ENCODE assay signal across 26 cellular contexts in the genomic region with DNA sequence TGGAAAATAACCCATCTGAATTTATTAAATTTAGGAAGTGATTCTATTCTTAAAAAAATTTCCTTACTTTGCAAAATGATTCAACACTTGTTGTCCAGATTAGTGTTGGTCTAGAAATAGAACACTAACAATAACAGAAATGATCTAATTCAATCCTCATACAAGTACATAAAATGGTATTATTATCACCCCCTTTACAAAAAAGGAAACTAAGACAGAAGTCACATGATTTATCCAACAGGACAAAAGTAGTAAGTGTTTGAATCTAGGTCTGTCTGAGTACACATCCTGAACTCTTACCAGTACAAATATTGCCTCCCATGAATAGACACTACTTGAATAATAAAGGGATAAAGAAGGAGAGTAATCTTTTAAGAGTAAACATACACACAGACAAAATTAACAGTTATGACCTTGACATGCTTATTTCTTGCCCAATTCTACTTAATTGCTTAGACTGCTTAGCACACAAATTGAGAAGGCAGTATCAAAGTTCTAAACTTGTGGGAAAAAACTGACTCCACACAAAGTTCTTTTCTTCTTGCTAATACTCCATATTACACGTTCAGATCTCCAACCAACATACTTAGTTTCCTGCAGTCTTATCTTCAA.
"Had no signal": no experiment of that assay in that cellular context is flagged by ENCODE, and none has a peak within 500 bp of the region (broad histone marks: within the 10 kb centered on the region; RNA-seq: fewer than 3 reads in every experiment).

No MANE protein-coding gene starts in this region.

- H3K9me3 ChIP-seq: SJCRH30 had no signal

- H3K36me3 ChIP-seq: adrenal gland, breast epithelium, MG63, SJCRH30 had no signal

- H3K27ac ChIP-seq: breast epithelium, SJCRH30, VCaP had no signal

- ATAC-seq: activated T-helper 17 cell treated with anti-CD3 and anti-CD28 coated beads, Interleukin-2, amount 50 U/mL, for 72 hours had no signal

- H3K9ac ChIP-seq: SK-N-SH had no signal

- H3K27me3 Mint-ChIP-seq: activated CD4-positive, alpha-beta memory T cell treated with anti-CD3 and anti-CD28 coated beads, Interleukin-2, amount 10 ng/mL, durations not matched to agents 7 days and 5 days; activated naive CD4-positive, alpha-beta T cell treated with anti-CD3 and anti-CD28 coated beads, Interleukin-2, amount 10 ng/mL, durations not matched to agents 7 days and 5 days; activated naive CD8-positive, alpha-beta T cell treated with anti-CD3 and anti-CD28 coated beads, Interleukin-2, amount 10 ng/mL, durations not matched to agents 7 days and 5 days; activated T-helper 17 cell treated with anti-CD3 and anti-CD28 coated beads, Interleukin-2, amount 50 U/mL, for 72 hours had no signal

- H3K4me3 Mint-ChIP-seq: activated CD4-positive, alpha-beta memory T cell treated with anti-CD3 and anti-CD28 coated beads, Interleukin-2, amount 10 ng/mL, durations not matched to agents 7 days and 5 days; activated naive CD4-positive, alpha-beta T cell treated with anti-CD3 and anti-CD28 coated beads, Interleukin-2, amount 10 ng/mL, durations not matched to agents 7 days and 5 days; activated naive CD8-positive, alpha-beta T cell treated with anti-CD3 and anti-CD28 coated beads, Interleukin-2, amount 10 ng/mL, durations not matched to agents 7 days and 5 days; activated T-helper 17 cell treated with anti-CD3 and anti-CD28 coated beads, Interleukin-2, amount 50 U/mL, for 72 hours had no signal

- H3K27me3 ChIP-seq: adrenal gland, breast epithelium, MG63, SJCRH30 had no signal

- DNase-seq: activated CD4-positive, alpha-beta memory T cell treated with anti-CD3 and anti-CD28 coated beads, Interleukin-2, amount 10 ng/mL, durations not matched to agents 7 days and 5 days; activated CD4-positive, alpha-beta T cell treated with anti-CD3 and anti-CD28 coated beads, Interleukin-2, amount 50 U/mL, for 1 hour; activated CD4-positive, CD25-positive, alpha-beta regulatory T cell; activated gamma-delta T cell; activated naive CD4-positive, alpha-beta T cell treated with anti-CD3 and anti-CD28 coated beads, Interleukin-2, amount 10 ng/mL, durations not matched to agents 7 days and 5 days; activated naive CD8-positive, alpha-beta T cell treated with anti-CD3 and anti-CD28 coated beads, Interleukin-2, amount 10 ng/mL, durations not matched to agents 7 days and 5 days; activated T-cell treated with anti-CD3 and anti-CD28 coated beads for 4 hours; activated T-cell treated with anti-CD3 and anti-CD28 coated beads, Interleukin-2, amount 50 U/mL, for 48 hours; adrenal gland; aorta; MG63; MV-4-11; NCI-H1092 treated with DMSO at 0.1 percent for 48 hours; NCI-H1417 treated with DMSO at 0.1 percent for 48 hours; NCI-H1694; NCI-H2029; NCI-H345; NCI-H510A; NCI-H526 treated with DMSO at 0.1 percent for 48 hours; NCI-H82; SK-N-SH; T-helper 1 cell had no signal

- H3K4me3 ChIP-seq: breast epithelium, MG63, SJCRH30 had no signal

- H3K4me2 ChIP-seq: SK-N-SH had no signal

- H3K27ac Mint-ChIP-seq: activated CD4-positive, alpha-beta memory T cell treated with anti-CD3 and anti-CD28 coated beads, Interleukin-2, amount 10 ng/mL, durations not matched to agents 7 days and 5 days; activated naive CD4-positive, alpha-beta T cell treated with anti-CD3 and anti-CD28 coated beads, Interleukin-2, amount 10 ng/mL, durations not matched to agents 7 days and 5 days; activated naive CD8-positive, alpha-beta T cell treated with anti-CD3 and anti-CD28 coated beads, Interleukin-2, amount 10 ng/mL, durations not matched to agents 7 days and 5 days; activated T-helper 17 cell treated with anti-CD3 and anti-CD28 coated beads, Interleukin-2, amount 50 U/mL, for 72 hours had no signal

- H3K4me1 ChIP-seq: breast epithelium had no signal

- H3K4me1 Mint-ChIP-seq: activated CD4-positive, alpha-beta memory T cell treated with anti-CD3 and anti-CD28 coated beads, Interleukin-2, amount 10 ng/mL, durations not matched to agents 7 days and 5 days; activated naive CD4-positive, alpha-beta T cell treated with anti-CD3 and anti-CD28 coated beads, Interleukin-2, amount 10 ng/mL, durations not matched to agents 7 days and 5 days; activated naive CD8-positive, alpha-beta T cell treated with anti-CD3 and anti-CD28 coated beads, Interleukin-2, amount 10 ng/mL, durations not matched to agents 7 days and 5 days; activated T-helper 17 cell treated with anti-CD3 and anti-CD28 coated beads, Interleukin-2, amount 50 U/mL, for 72 hours had no signal
